In genomic region chr19:47729799-47730520, GRCh38 we compare ENCODE assay signal across 8 cellular contexts. TPM values are rescaled to one million over a fixed set of nuclear protein-coding genes. Genes with fewer than 3 reads are reported as not detected.
A peak's percentile ranks its signal among the peaks of the same experiment; 100 is the strongest.
DNase-seq lines count a peak whose midpoint lies in the region; ATAC-seq and TF ChIP-seq lines count a peak whose summit lies in the region.

No MANE protein-coding gene starts in this region.

- no peak overlapping the region for H3K9ac ChIP-seq in DND-41 (ENCODE audit: low read depth, low read length)

- peak; percentile 60; the same call in 1 of the 3 replicates for ATAC-seq in DND-41 (ENCODE audit: insufficient read depth, low read depth)
- ATAC-seq in right cardiac atrium = peak; percentile 89 to 95
- peak; percentile 79 for ATAC-seq in sciatic nerve
- ATAC-seq in GM18502 (IDR thresholded peaks at IDR 0.05; ENCODE audit: poor library complexity, unreplicated experiment) = no peak

- H2AFZ ChIP-seq in DND-41 (ENCODE audit: low read depth, low read length) = no peak overlapping the region

- H3K27me3 ChIP-seq in DND-41 (ENCODE audit: insufficient read depth, low read length, poor library complexity) (peaks cover 20% of the 10 kb centered on the region), right cardiac atrium (ENCODE audit: control insufficient read depth, insufficient read depth) (no peaks in the 10 kb centered on the region)

- no peaks in the 10 kb centered on the region for H3K79me2 ChIP-seq in DND-41 (ENCODE audit: insufficient read depth, low read length)

- 0 out of 2 replicates have a peak overlapping the region, but pooled peaks have one; percentile 12 for H3K4me2 ChIP-seq in DND-41 (ENCODE audit: insufficient read depth, low read length)

- no peak for TF ChIP-seq CTCF in DND-41 (IDR thresholded peaks at IDR 0.05; ENCODE audit: borderline replicate concordance, extremely low read depth, low read length, poor library complexity, severe bottlenecking)

- no peaks in the 10 kb centered on the region for H3K36me3 ChIP-seq in DND-41 (ENCODE audit: insufficient read depth, low read length)

- DNase-seq in DND-41 (peak; percentile 42), NCI-H460 (ENCODE audit: extremely low read depth, low read depth) (peak; percentile 59), right cardiac atrium (peak; percentile 86 to 93 (median 89)), sciatic nerve (ENCODE audit: low spot score) (no peak), NCI-H2081 treated with DMSO at 0.1 percent for 48 hours (lab: John Stamatoyannopoulos, UW) (no peak), DMS79 (lab: John Stamatoyannopoulos, UW) (no peak)
- peak; percentile 23 for DNase-seq in activated naive CD8-positive, alpha-beta T cell treated with anti-CD3 and anti-CD28 coated beads, Interleukin-2, amount 50 U/mL, for 16 hours (ENCODE audit: low read depth, low spot score)

- no peak overlapping the region for H3K4me3 ChIP-seq in DND-41 (ENCODE audit: low read depth in 1 of 2, low read length in 2 of 2)
- no peak overlapping the region for H3K4me3 ChIP-seq in right cardiac atrium (ENCODE audit: low read length)

- 24% methylated on average over 30 of the region's 30 CpGs for WGBS in right cardiac atrium

- H3K4me1 ChIP-seq in DND-41 (ENCODE audit: insufficient read depth, low read length) (peaks cover 10% of the 10 kb centered on the region), right cardiac atrium (ENCODE audit: control insufficient read depth, insufficient read depth, low read length) (no peaks in the 10 kb centered on the region)

- H3K9me3 ChIP-seq in DND-41 (ENCODE audit: insufficient read depth, low read length, severe bottlenecking) (no peaks in the 10 kb centered on the region), right cardiac atrium (ENCODE audit: control insufficient read depth, low read length) (no peaks in the 10 kb centered on the region)

- no peak overlapping the region for H3K27ac ChIP-seq in DND-41 (ENCODE audit: low read length)
- H3K27ac ChIP-seq in right cardiac atrium (ENCODE audit: low read length) = peak overlapping the region; percentile 51

- intact Hi-C loops in right cardiac atrium (cut with DNase I) (no loop called here), sciatic nerve (cut with DNase I) (no loop called here)

- H4K20me1 ChIP-seq in DND-41 (ENCODE audit: insufficient read depth, low read length) = no peaks in the 10 kb centered on the region

RNA-seq across cellular contexts. Expression of gene NOP53, which starts 15.4 kb away (rescaled TPM):
- total RNA-seq in NCI-H460 (2014; rRNA removed; shearing (Covaris generic)) = 114 and 132 TPM in 2 replicates
- 58.4 and 83.1 TPM in 2 replicates for polyA plus RNA-seq in NCI-H460 (2014; cell fraction: nucleus; rRNA removed)
- total RNA-seq in right cardiac atrium (100 to 1,000 TPM; 191 to 248 (median 237) TPM), sciatic nerve (297 TPM)
- polyA plus RNA-seq in right cardiac atrium = 322 TPM

RNA-seq across cellular contexts. Expression of gene EHD2, which starts 16.7 kb away (rescaled TPM):
- 0.87 and 1.0 TPM in 2 replicates for total RNA-seq in NCI-H460 (2014; rRNA removed; shearing (Covaris generic))
- 0.07 and 0.33 TPM in 2 replicates for polyA plus RNA-seq in NCI-H460 (2014; cell fraction: nucleus; rRNA removed)
- total RNA-seq in right cardiac atrium (10 to 100 TPM; 32.8 to 61.9 (median 49.1) TPM), sciatic nerve (153 TPM)
- 34.8 TPM for polyA plus RNA-seq in right cardiac atrium

RNA-seq across cellular contexts. Expression of gene SELENOW, which starts 48.5 kb away (rescaled TPM):
- total RNA-seq in NCI-H460 (2014; rRNA removed; shearing (Covaris generic)) = 58.4 and 58.8 TPM in 2 replicates
- 77.2 and 123 TPM in 2 replicates for polyA plus RNA-seq in NCI-H460 (2014; cell fraction: nucleus; rRNA removed)
- total RNA-seq in right cardiac atrium (1,000 to 10,000 TPM in 2 of 4 donors, 100 to 1,000 TPM in 2; 857 to 1,126 (median 1,037) TPM), sciatic nerve (306 TPM)
- 1,795 TPM for polyA plus RNA-seq in right cardiac atrium

Comparison
In these comparisons a context has a peak if more than half of its experiments do, and no peak if none do; other contexts are left out.
1. DNase-seq: peak in DND-41 (single experiment), NCI-H460 (single experiment), activated naive CD8-positive, alpha-beta T cell treated with anti-CD3 and anti-CD28 coated beads, Interleukin-2, amount 50 U/mL, for 16 hours (single experiment) and right cardiac atrium (3 of 3); none in sciatic nerve (single experiment), NCI-H2081 treated with DMSO at 0.1 percent for 48 hours (single experiment) and DMS79 (single experiment).
2. RNA of gene EHD2, which starts 16.7 kb away (total RNA-seq): 153 TPM in sciatic nerve (single experiment) and 32.8 to 61.9 TPM in right cardiac atrium; 0.87 to 1.0 TPM in NCI-H460; every median in the first group is over 10 times any median in the second.